Comparison of ENCODE assay signal across 9 cellular contexts in the genomic region with DNA sequence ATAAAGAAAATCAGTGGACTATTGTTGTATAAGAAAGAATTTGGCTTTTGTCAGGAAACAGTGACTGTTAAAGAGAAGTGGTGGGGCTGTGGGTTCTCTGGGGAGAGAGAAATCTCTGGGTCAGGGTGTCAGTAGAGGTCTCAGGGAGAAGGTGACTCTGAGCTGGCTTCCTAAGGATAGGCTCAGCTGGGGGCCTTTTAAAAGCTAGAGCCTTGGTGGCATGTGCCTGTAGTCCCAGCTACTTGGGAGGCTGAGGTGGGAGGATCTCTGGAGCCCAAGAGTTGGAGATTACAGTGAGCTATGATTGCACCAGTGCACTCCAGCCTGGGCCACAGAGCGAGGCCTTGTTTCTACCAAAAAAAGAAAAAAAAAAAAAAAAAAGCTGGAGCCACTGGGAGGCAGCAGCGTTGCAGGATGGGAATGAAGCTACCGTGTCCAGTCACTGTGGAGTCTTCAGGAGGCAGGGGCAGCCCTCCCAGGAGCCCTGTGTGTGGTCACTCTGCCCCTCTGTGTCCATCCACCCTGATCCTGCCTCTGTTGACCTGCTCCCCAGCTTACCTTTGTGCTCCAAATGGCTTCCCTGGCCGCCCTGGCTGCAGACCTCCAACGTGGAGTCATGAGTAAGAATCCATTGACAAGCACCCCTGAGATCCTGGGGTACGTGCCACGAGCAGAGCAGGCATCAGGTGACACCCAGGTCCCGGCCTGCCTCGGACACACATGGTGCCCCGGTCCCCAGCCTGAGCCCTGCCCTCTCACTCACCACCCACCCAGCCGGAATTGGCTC. TPM values are rescaled to one million over a fixed set of nuclear protein-coding genes. Genes with fewer than 3 reads are reported as not detected.
A peak's percentile ranks its signal among the peaks of the same experiment; 100 is the strongest.
DNase-seq lines count a peak whose midpoint lies in the region; ATAC-seq and TF ChIP-seq lines count a peak whose summit lies in the region.
"Had no signal": no experiment of that assay in that cellular context is flagged by ENCODE, and none has a peak within 500 bp of the region (broad histone marks: within the 10 kb centered on the region; RNA-seq: fewer than 3 reads in every experiment).

No MANE protein-coding gene starts in this region.

- POLR2A ChIA-PET in A673 (lab: Charles Lee; ENCODE audit: low non-redundant PET), result interaction anchor here (0.5 to 0.7 kb wide), 2 partner anchors 12 to 474 kb away, joined by 3 to 6 read pairs; no protein-coding TSS in a partner anchor

- BruUV-seq in A673 (replicated peaks; lab: Mats Ljungman, UMichigan), result no TSS peak

- H3K9me3 Mint-ChIP-seq in HFFc6, result no peaks in the 10 kb centered on the region

- intact Hi-C loops in A673 (cut with micrococcal nuclease; ENCODE audit: unreplicated experiment), result no loop called here

- H3K27me3 ChIP-seq in A673 (replicated peaks; ENCODE audit: insufficient read depth, low read depth, low read length, poor library complexity), result no peaks in the 10 kb centered on the region

- TF ChIP-seq CTCF in A673 (conservative IDR thresholded peaks at IDR 0.05; ENCODE audit: low read depth, low read length), result peak; percentile 43
- TF ChIP-seq CTCF in HFFc6 (IDR thresholded peaks at IDR 0.05), result peak; percentile 49; the same call in 1 of the 2 replicates
- peak; percentile 16 for TF ChIP-seq CTCF in astrocyte of the cerebellum (IDR thresholded peaks at IDR 0.05; ENCODE audit: low read depth, low read length, missing control alignments)

- ATAC-seq in activated CD4-positive, CD25-positive, alpha-beta regulatory T cell treated with anti-CD3 and anti-CD28 coated beads, Interleukin-2, amount 50 U/mL, for 24 hours, result no peak
- ATAC-seq in GM18519 (IDR thresholded peaks at IDR 0.05; ENCODE audit: low FRiP score, unreplicated experiment), result no peak

- H3K4me1 Mint-ChIP-seq in HFFc6 (ENCODE audit: low read depth), result peaks cover 24% of the 10 kb centered on the region

- peaks cover 3% of the 10 kb centered on the region for H3K4me1 ChIP-seq in A673 (ENCODE audit: insufficient read depth, low read length, poor library complexity, severe bottlenecking)

- H3K36me3 ChIP-seq in A673 (ENCODE audit: insufficient read depth, low read length, poor library complexity, severe bottlenecking), result no peaks in the 10 kb centered on the region

- H3K4me3 ChIP-seq in A673 (ENCODE audit: low read depth, low read length, poor library complexity, severe bottlenecking) (no peak overlapping the region), astrocyte of the cerebellum (ENCODE audit: low read depth, low read length) (no peak overlapping the region)

- H3K9me3 ChIP-seq in A673 (ENCODE audit: low read depth, low read length, poor library complexity, severe bottlenecking), result no peaks in the 10 kb centered on the region

- peaks cover 4% of the 10 kb centered on the region for H3K27me3 Mint-ChIP-seq in HFFc6 (ENCODE audit: insufficient read depth)

- peak overlapping the region; percentile 97 for H3K27ac Mint-ChIP-seq in HFFc6

- DNase-seq in A673 (ENCODE audit: low spot score), result peak; percentile 32
- peak; percentile 10 for DNase-seq in HFFc6
- no peak for DNase-seq in astrocyte of the cerebellum (ENCODE audit: low read depth)
- DNase-seq in iris pigment epithelial cell (ENCODE audit: low read depth), result peak; percentile 35
- DNase-seq in NCI-H1048 (lab: John Stamatoyannopoulos, UW), result no peak
- no peak for DNase-seq in SHP77 treated with DMSO at 0.1 percent for 48 hours (lab: John Stamatoyannopoulos, UW)
- DNase-seq: NCI-H748 treated with DMSO at 0.1 percent for 48 hours had no signal

- in situ Hi-C loops in astrocyte of the cerebellum (cut with HindIII; ENCODE audit: low sequenced_read_pairs), result no loop called here

- no peak overlapping the region for H3K27ac ChIP-seq in A673 (ENCODE audit: low read depth, low read length, poor library complexity, severe bottlenecking)

- H3K4me3 Mint-ChIP-seq in HFFc6, result peak overlapping the region; percentile 76; the same call in 1 of the 2 replicates

- CTCF ChIA-PET in A673 (lab: Charles Lee), result interaction anchor here (0.6 to 0.9 kb wide), 10 partner anchors 12 to 512 kb away, joined by 3 to 15 read pairs (median 4); partner anchors contain the start of gene SLC2A11

- H3K36me3 Mint-ChIP-seq in HFFc6 (ENCODE audit: low read depth), result no peaks in the 10 kb centered on the region; the same call in none of the 2 replicates

RNA-seq across cellular contexts. Expression of gene MIF, which starts 5.4 kb away (rescaled TPM):
- total RNA-seq in A673 (2021), result 802 and 864 TPM in 2 replicates
- total RNA-seq in HFFc6 (2021; fragmentation: NEBNext Ultra II Directional; extraction: Animal tissue kit (Norgen Biotek cat#: 25700)), result 100 to 1,000 TPM; 625 to 741 (median 699) TPM

RNA-seq across cellular contexts. Expression of gene SLC2A11, which starts 31.1 kb away (rescaled TPM):
- 4.9 and 6.2 TPM in 2 replicates for total RNA-seq in A673 (2021)
- total RNA-seq in HFFc6 (2021; fragmentation: NEBNext Ultra II Directional; extraction: Animal tissue kit (Norgen Biotek cat#: 25700)), result 10 to 100 TPM in 4 of 6 experiments, 1 to 10 TPM in 2; 8.9 to 13.2 (median 10.5) TPM

RNA-seq across cellular contexts. Expression of gene DERL3, which starts 50.0 kb away (rescaled TPM):
- 1.5 and 2.0 TPM in 2 replicates for total RNA-seq in A673 (2021)
- total RNA-seq in HFFc6 (2021; fragmentation: NEBNext Ultra II Directional; extraction: Animal tissue kit (Norgen Biotek cat#: 25700)), result under 1 TPM; 0.21 to 0.88 (median 0.40) TPM

Comparison
In these comparisons a context has a peak if more than half of its experiments do, and no peak if none do; other contexts are left out.
1. DNase-seq: peak in A673 (single experiment), HFFc6 (single experiment) and iris pigment epithelial cell (single experiment); none in astrocyte of the cerebellum (single experiment), NCI-H1048 (single experiment) and SHP77 treated with DMSO at 0.1 percent for 48 hours (single experiment).
2. Peak in every context shown above with its lines, with median percentiles within 50 percentile points of each other: CTCF ChIP-seq.